In the genomic region with DNA sequence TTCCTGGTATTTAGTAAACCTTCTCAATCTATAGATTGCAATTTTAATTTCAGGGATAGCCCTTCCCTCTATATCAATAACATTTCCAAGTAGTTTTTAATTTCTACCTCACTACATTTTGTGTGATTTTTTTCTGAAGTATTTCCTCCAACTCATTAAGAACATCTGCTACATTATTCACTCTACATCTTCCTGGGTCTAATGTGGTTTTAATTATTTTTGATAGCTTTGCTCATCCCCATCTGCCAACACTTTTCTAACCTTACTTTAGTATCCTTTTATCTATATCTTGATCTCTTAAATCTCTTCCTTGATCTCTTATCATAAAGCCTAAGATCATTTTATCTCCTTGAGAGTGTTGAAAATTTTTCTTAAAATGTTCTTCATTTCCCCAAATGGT, we compare ENCODE assay signal across 22 cellular contexts.
"Had no signal": no experiment of that assay in that cellular context is flagged by ENCODE, and none has a peak within 500 bp of the region (broad histone marks: within the 10 kb centered on the region; RNA-seq: fewer than 3 reads in every experiment).

No MANE protein-coding gene starts in this region.

- H3K79me2 ChIP-seq: hepatocyte, parathyroid adenoma had no signal

- H3K27me3 ChIP-seq: foreskin keratinocyte, gastroesophageal sphincter, heart left ventricle, hepatocyte, neural progenitor cell, stomach, thyroid gland had no signal

- H3K9ac ChIP-seq: neural progenitor cell, parathyroid adenoma had no signal

- H3K4me3 ChIP-seq: gastroesophageal sphincter, heart left ventricle, hepatocyte, neural progenitor cell, smooth muscle cell, stomach, thyroid gland had no signal

- H2AFZ ChIP-seq: hepatocyte, neural progenitor cell, parathyroid adenoma had no signal

- H3K4me2 ChIP-seq: hepatocyte, neural progenitor cell, smooth muscle cell had no signal

- H3K27ac ChIP-seq: foreskin keratinocyte, gastroesophageal sphincter, heart left ventricle, hepatocyte, neural progenitor cell, parathyroid adenoma, stomach, thyroid gland had no signal

- H3K9me3 ChIP-seq: thyroid gland had no signal

- H3K36me3 ChIP-seq: thyroid gland had no signal

- DNase-seq: cortex of kidney; effector memory CD8-positive, alpha-beta T cell; foreskin keratinocyte; heart left ventricle; kidney; mesenchymal stem cell; midbrain; naive thymus-derived CD4-positive, alpha-beta T cell; stimulated activated CD4-positive, alpha-beta T cell treated with anti-CD3 and anti-CD28 coated beads, Interleukin-12 subunit alpha, Interleukin-12 subunit beta, amount 100 ng/mL, for 4 hours; stimulated activated CD4-positive, alpha-beta T cell treated with anti-CD3 and anti-CD28 coated beads, Interleukin-1b, Interleukin-23, amount 100 ng/mL, for 48 hours; stimulated activated CD4-positive, alpha-beta T cell treated with anti-CD3 and anti-CD28 coated beads, Interleukin-4, amount 100 ng/mL, for 1 hour; stimulated activated naive CD4-positive, alpha-beta T cell treated with Interleukin-2 at 50 U/mL for 16 hours; stomach; thyroid gland had no signal

- H3K4me1 ChIP-seq: foreskin keratinocyte, gastroesophageal sphincter, heart left ventricle, neural progenitor cell, parathyroid adenoma, stomach, thyroid gland had no signal

- ATAC-seq: effector memory CD8-positive, alpha-beta T cell; foreskin keratinocyte; gastroesophageal sphincter; left lobe of liver; naive thymus-derived CD4-positive, alpha-beta T cell; sciatic nerve; stimulated activated effector memory CD8-positive, alpha-beta T cell treated with anti-CD3 and anti-CD28 coated beads, Interleukin-12 subunit alpha, Interleukin-12 subunit beta, amount 100 ng/mL, for 72 hours had no signal
